12 cellular contexts compared by ENCODE assay signal in genomic region chr12:52950553-52950952, GRCh38. TPM values are rescaled to one million over a fixed set of nuclear protein-coding genes. Genes with fewer than 3 reads are reported as not detected.
DNase-seq lines count a peak whose midpoint lies in the region; ATAC-seq and TF ChIP-seq lines count a peak whose summit lies in the region.
"Had no signal": no experiment of that assay in that cellular context is flagged by ENCODE, and none has a peak within 500 bp of the region (broad histone marks: within the 10 kb centered on the region; RNA-seq: fewer than 3 reads in every experiment).

No MANE protein-coding gene starts in this region.

- H3K27ac Mint-ChIP-seq in mesothelial cell of epicardium, result peak overlapping the region; percentile 96

- H3K4me1 Mint-ChIP-seq in mesothelial cell of epicardium, result peaks cover 64% of the 10 kb centered on the region

- no peak for ATAC-seq in GM18519 (IDR thresholded peaks at IDR 0.05; ENCODE audit: low FRiP score, unreplicated experiment)

- no peaks in the 10 kb centered on the region for H3K27me3 Mint-ChIP-seq in mesothelial cell of epicardium (ENCODE audit: low read depth)

- DNase-seq in AG04449 (ENCODE audit: low read depth, low spot score), result no peak
- DNase-seq in MG63, result no peak
- no peak for DNase-seq in mesothelial cell of epicardium (ENCODE audit: low spot score in 2 of 2, unreplicated experiment in 2 of 2)
- no peak for DNase-seq in GM10266 (ENCODE audit: extremely low spot score)
- no peak for DNase-seq in NCI-H748 (lab: John Stamatoyannopoulos, UW; ENCODE audit: unreplicated experiment)
- DNase-seq in NCI-H2171 treated with DMSO at 0.1 percent for 48 hours (lab: John Stamatoyannopoulos, UW), result no peak
- DNase-seq: activated T-cell treated with anti-CD3 and anti-CD28 coated beads, Interleukin-2, amount 50 U/mL, for 48 hours had no signal

- H3K4me3 ChIP-seq in AG04449 (ENCODE audit: low read depth, low read length), result peak overlapping the region; percentile 78
- H3K4me3 ChIP-seq in MG63, result peak overlapping the region; percentile 75
- peak overlapping the region; percentile 78 for H3K4me3 ChIP-seq in endocrine pancreas (ENCODE audit: control insufficient read depth, insufficient read depth, low read length)
- H3K4me3 ChIP-seq: BLaER1 treated with 17β-estradiol and CSF1 and Interleukin-3, amounts not matched to agents 10 nM and 100 nM; thoracic aorta had no signal

- no peak for TF ChIP-seq CTCF in AG04449 (IDR thresholded peaks at IDR 0.05; ENCODE audit: insufficient read depth, low read length, missing control alignments)
- TF ChIP-seq CTCF in mesothelial cell of epicardium (IDR thresholded peaks at IDR 0.05; ENCODE audit: unreplicated experiment), result no peak
- no peak for TF ChIP-seq CTCF in GM10266 (IDR thresholded peaks at IDR 0.05; ENCODE audit: control insufficient read depth, insufficient read depth, low read depth, missing control alignments)

- CTCF ChIA-PET in AG04449 (lab: Yijun Ruan, JAX), result interaction anchor here (0.6 to 4.9 kb wide), 5 partner anchors 10 to 66 kb away, joined by 3 to 47 read pairs (median 4); no protein-coding TSS in a partner anchor

- H3K9me3 ChIP-seq in MG63, result no peaks in the 10 kb centered on the region
- H3K9me3 ChIP-seq in endocrine pancreas (ENCODE audit: control insufficient read depth, low read length), result no peaks in the 10 kb centered on the region
- H3K9me3 ChIP-seq: BLaER1 treated with 17β-estradiol and CSF1 and Interleukin-3, amounts not matched to agents 10 nM and 100 nM; neutrophil; thoracic aorta had no signal

- H3K27me3 ChIP-seq in MG63 (no peaks in the 10 kb centered on the region), endocrine pancreas (ENCODE audit: control insufficient read depth, insufficient read depth, low read length) (no peaks in the 10 kb centered on the region)

- H3K9me3 Mint-ChIP-seq in mesothelial cell of epicardium, result no peaks in the 10 kb centered on the region

- H3K36me3 ChIP-seq in MG63 (peaks cover 36% of the 10 kb centered on the region), endocrine pancreas (ENCODE audit: control insufficient read depth, insufficient read depth, low read length) (no peaks in the 10 kb centered on the region)
- H3K36me3 ChIP-seq: BLaER1 treated with 17β-estradiol and CSF1 and Interleukin-3, amounts not matched to agents 10 nM and 100 nM; neutrophil; thoracic aorta had no signal

- POLR2A ChIA-PET in AG04449 (lab: Yijun Ruan, JAX), result no interaction called here

- peak overlapping the region; percentile 95 for H3K9ac ChIP-seq in endocrine pancreas (ENCODE audit: control insufficient read depth, insufficient read depth, low read length)
- H3K9ac ChIP-seq: BLaER1 treated with 17β-estradiol and CSF1 and Interleukin-3, amounts not matched to agents 10 nM and 100 nM had no signal

- H3K4me1 ChIP-seq in endocrine pancreas (ENCODE audit: control insufficient read depth, insufficient read depth, low read length), result peaks cover 6% of the 10 kb centered on the region
- H3K4me1 ChIP-seq: BLaER1 treated with 17β-estradiol and CSF1 and Interleukin-3, amounts not matched to agents 10 nM and 100 nM had no signal

- peaks cover 31% of the 10 kb centered on the region for H3K36me3 Mint-ChIP-seq in mesothelial cell of epicardium

- peak overlapping the region; percentile 88 for H3K4me3 Mint-ChIP-seq in mesothelial cell of epicardium

RNA-seq across cellular contexts. Expression of gene KRT18, which starts 1.6 kb away (rescaled TPM):
- total RNA-seq in MG63 (2014; rRNA removed; shearing (Covaris generic); ENCODE audit: low replicate concordance), result 104 and 136 TPM in 2 replicates
- 714 to 762 TPM (median 725 TPM) in 3 replicates for total RNA-seq in mesothelial cell of epicardium

RNA-seq across cellular contexts. Expression of gene KRT8, which starts 45.7 kb away (rescaled TPM):
- total RNA-seq in MG63 (2014; rRNA removed; shearing (Covaris generic); ENCODE audit: low replicate concordance), result 39.2 and 44.4 TPM in 2 replicates
- total RNA-seq in mesothelial cell of epicardium, result 1,131 to 1,194 TPM (median 1,142 TPM) in 3 replicates

RNA-seq across cellular contexts. Expression of gene EIF4B, which starts 55.7 kb away (rescaled TPM):
- 684 and 692 TPM in 2 replicates for total RNA-seq in MG63 (2014; rRNA removed; shearing (Covaris generic); ENCODE audit: low replicate concordance)
- 544 to 576 TPM (median 554 TPM) in 3 replicates for total RNA-seq in mesothelial cell of epicardium

Comparison
In these comparisons a context has a peak if more than half of its experiments do, and no peak if none do; other contexts are left out.
1. RNA of gene KRT8, which starts 45.7 kb away (total RNA-seq): 1,131 to 1,194 TPM in mesothelial cell of epicardium; 39.2 to 44.4 TPM in MG63; every median in the first group is over 10 times any median in the second.
2. Peak in every context shown above with its lines, with median percentiles within 50 percentile points of each other: H3K4me3 ChIP-seq.